ENCODE assay signal across 8 cellular contexts in the genomic region with DNA sequence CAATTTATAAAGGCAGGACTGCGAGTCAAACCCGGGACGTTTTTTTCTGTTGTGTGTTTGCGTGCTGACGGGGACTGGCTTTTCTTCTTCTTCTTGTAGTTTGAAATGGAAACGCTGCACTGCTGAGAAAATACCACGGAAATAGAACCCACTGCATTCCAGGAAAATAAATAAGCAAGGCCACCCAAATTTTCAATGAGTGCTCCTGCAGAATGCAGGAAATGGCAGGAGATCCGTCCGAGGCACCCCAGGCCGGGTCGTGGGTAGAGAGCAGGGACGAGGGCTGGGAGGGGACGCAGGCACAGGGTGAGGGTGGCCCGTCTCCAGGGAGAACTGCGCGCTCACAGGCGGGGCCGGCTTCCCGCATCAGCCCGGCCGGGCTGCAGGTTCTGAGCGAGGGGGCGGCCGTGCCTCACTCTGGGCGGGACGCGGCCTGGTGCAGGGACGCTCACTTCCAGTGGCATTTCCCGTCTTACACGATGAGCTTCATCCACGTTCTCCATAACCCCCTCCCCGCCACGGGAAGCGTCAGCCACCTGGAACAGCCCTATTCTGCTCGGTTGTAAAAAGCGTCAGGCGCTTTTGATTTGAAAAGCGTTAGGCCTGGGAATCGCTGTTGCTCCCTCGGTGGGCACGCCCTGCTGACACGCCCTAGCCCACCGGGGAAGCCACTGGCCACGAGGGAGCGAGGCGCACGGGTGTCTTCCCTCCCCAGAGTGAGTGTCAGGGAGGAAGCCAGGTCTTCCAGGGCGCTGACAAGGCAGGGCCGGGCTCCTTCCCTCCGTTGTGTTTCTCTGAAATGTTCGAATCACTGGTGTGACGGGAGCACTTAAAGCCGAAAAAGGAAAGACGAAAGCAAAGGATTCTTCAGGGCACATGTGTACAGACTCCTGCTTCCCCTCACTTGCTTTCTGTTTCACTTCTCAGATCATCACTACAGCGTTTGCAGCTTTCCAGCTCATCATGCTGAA. TPM values are rescaled to one million over a fixed set of nuclear protein-coding genes. Genes with fewer than 3 reads are reported as not detected.
DNase-seq lines count a peak whose midpoint lies in the region; FAIRE-seq and TF ChIP-seq lines count a peak whose summit lies in the region.

No MANE protein-coding gene starts in this region.

- H2BK20ac ChIP-seq in H1 (ENCODE audit: low read length): 0 out of 2 replicates have a peak overlapping the region, but pooled peaks have one; percentile 52

- no peak for TF ChIP-seq CTCF in GM13977 (IDR thresholded peaks at IDR 0.05; ENCODE audit: extremely low read depth, insufficient read depth, missing control alignments)
- TF ChIP-seq CTCF in NB4 (IDR thresholded peaks at IDR 0.05; ENCODE audit: low read depth, low read length): no peak
- no peak for TF ChIP-seq CTCF in H1 (IDR thresholded peaks at IDR 0.05; ENCODE audit: control extremely low read depth in 1 of 3, insufficient read depth in 1 of 3, low read depth in 1 of 3, low read length in 3 of 3)

- H3K9ac ChIP-seq in H1 (replicated peaks in 1 of 4; ENCODE audit: extremely low read depth in 1 of 4, low read depth in 3 of 4, low read length in 3 of 4) (peak overlapping the region in 1 of 4 experiments; percentile 34; a peak in 1 of 7 replicates), mesendoderm (ENCODE audit: low read length) (peak overlapping the region; percentile 53)

- H4K91ac ChIP-seq in H1 (replicated peaks; ENCODE audit: insufficient read length, low read length): peak overlapping the region; percentile 72

- H3K23me2 ChIP-seq in H1 (ENCODE audit: low read depth, low read length): peaks cover 12% of the 10 kb centered on the region

- TF ChIP-seq EP300 in H1 (IDR thresholded peaks at IDR 0.05; ENCODE audit: borderline replicate concordance in 1 of 2, low read depth in 2 of 2, low read length in 2 of 2): no peak

- H2BK5ac ChIP-seq in H1 (ENCODE audit: low read depth, low read length) (peak overlapping the region; percentile 66; the same call in 1 of the 2 replicates), mesendoderm (ENCODE audit: low read length) (no peak overlapping the region)

- FAIRE-seq in H1 (lab: Jason Lieb, UNC): no peak

- H4K20me1 ChIP-seq in H1 (replicated peaks in 1 of 2; ENCODE audit: control insufficient read depth in 1 of 2, insufficient read depth in 2 of 2, low read length in 2 of 2): peaks cover 0 to 4% of the 10 kb centered on the region in 2 experiments

- H2BK120ac ChIP-seq in H1 (replicated peaks; ENCODE audit: low read depth, low read length): peak overlapping the region; percentile 16
- no peak overlapping the region for H2BK120ac ChIP-seq in mesendoderm (ENCODE audit: low read depth, low read length)

- no peak overlapping the region for H2BK15ac ChIP-seq in H1 (ENCODE audit: low read length)
- no peak overlapping the region for H2BK15ac ChIP-seq in mesendoderm (replicated peaks; ENCODE audit: low read depth)

- WGBS in H1 (ENCODE audit: extremely low coverage in 1 of 2, insufficient coverage in 1 of 2, insufficient read length in 1 of 2, insufficient replicate concordance in 2 of 2, low coverage in 1 of 2, low lambda C conversion rate in 2 of 2, missing lambda C conversion rate in 1 of 2), 2 experiments: 8% methylated on average over 47 of the region's 55 CpGs; no CpG with 5 or more reads in 1 of the 2 experiments
- no CpG with 5 or more reads among the region's 55 CpGs for WGBS in mesendoderm (ENCODE audit: extremely low coverage, insufficient coverage, low lambda C conversion rate)

- no peak overlapping the region for H3K23ac ChIP-seq in H1 (ENCODE audit: insufficient read length)
- H3K23ac ChIP-seq in mesendoderm (ENCODE audit: low read length): no peak overlapping the region

- H3K79me1 ChIP-seq in H1 (ENCODE audit: low read depth, low read length) (no peaks in the 10 kb centered on the region), mesendoderm (ENCODE audit: low read length) (no peaks in the 10 kb centered on the region)

- no peak overlapping the region for H3K4ac ChIP-seq in H1 (replicated peaks; ENCODE audit: insufficient read length, low read depth, low read length)
- H3K4ac ChIP-seq in mesendoderm (ENCODE audit: low read depth, low read length): no peak overlapping the region

- DNase-seq in GM13977 (ENCODE audit: low spot score) (peak; percentile 86), HCEC 1CT (peak; percentile 69), NB4 (ENCODE audit: low read depth) (peak; percentile 76), H1 (ENCODE audit: low read depth in 1 of 2, low spot score in 2 of 2) (peak in 1 of 2 experiments; percentile 75), mesendoderm (peak; percentile 53), DMS79 treated with DMSO at 0.1 percent for 48 hours (lab: John Stamatoyannopoulos, UW) (no peak)
- DNase-seq in activated CD8-positive, alpha-beta memory T cell treated with anti-CD3 and anti-CD28 coated beads for 4 hours (ENCODE audit: low read depth in 2 of 2): peak; percentile 20 to 23
- DNase-seq in stimulated activated CD8-positive, alpha-beta memory T cell treated with anti-CD3 and anti-CD28 coated beads, Interleukin-12 subunit alpha, Interleukin-12 subunit beta, amount 100 ng/mL, for 4 hours (ENCODE audit: low read depth): peak; percentile 42

- no peaks in the 10 kb centered on the region for H3K9me3 ChIP-seq in H1 (ENCODE audit: insufficient read depth in 2 of 2, low read depth in 1 of 2, low read length in 1 of 2)

- TF ChIP-seq RAD21 in H1 (IDR thresholded peaks at IDR 0.05 in 1 of 2, conservative IDR thresholded peaks at IDR 0.05 in 1 of 2; ENCODE audit: low read depth in 2 of 2, low read length in 2 of 2): no peak

- peak overlapping the region; percentile 31 for H4K8ac ChIP-seq in H1 (ENCODE audit: extremely low read depth, insufficient read depth, low read length)
- H4K8ac ChIP-seq in mesendoderm (ENCODE audit: low read depth, low read length): no peak overlapping the region

- H2AK5ac ChIP-seq in H1 (ENCODE audit: low read depth, low read length): no peak overlapping the region
- no peak overlapping the region for H2AK5ac ChIP-seq in mesendoderm (ENCODE audit: low read length)

- POLR2A ChIA-PET in H1 (lab: Charles Lee; ENCODE audit: partially characterized antibody): interaction anchor here (0.5 to 1.7 kb wide), 4 partner anchors 9 to 51 kb away, joined by 3 to 5 read pairs (median 4); partner anchors contain the start of gene EXOC2

- no peak for TF ChIP-seq POLR2A in NB4 (IDR thresholded peaks at IDR 0.05; ENCODE audit: extremely low read depth, insufficient read length)
- peak in 1 of 2 experiments; percentile 41; a peak in 2 of 3 replicates for TF ChIP-seq POLR2A in H1 (IDR thresholded peaks at IDR 0.05; ENCODE audit: control extremely low read depth in 1 of 2, low read depth in 2 of 2, low read length in 2 of 2)

- H3K79me2 ChIP-seq in H1 (ENCODE audit: control insufficient read depth in 1 of 2, insufficient read depth in 2 of 2, low read length in 2 of 2) (no peaks in the 10 kb centered on the region), mesendoderm (ENCODE audit: control insufficient read depth, insufficient read depth, low read length) (no peaks in the 10 kb centered on the region)

- H3K27ac ChIP-seq in H1 (ENCODE audit: low read depth, low read length) (no peak overlapping the region), mesendoderm (ENCODE audit: low read depth, low read length) (no peak overlapping the region)

- CTCF ChIA-PET in H1 (lab: Charles Lee; ENCODE audit: partially characterized antibody): interaction anchor here (0.9 to 2.5 kb wide), 9 partner anchors 11 to 184 kb away, joined by 3 to 11 read pairs (median 3); partner anchors contain the start of gene EXOC2

- H3K27me3 ChIP-seq in H1 (replicated peaks in 1 of 4; ENCODE audit: control insufficient read depth in 3 of 4, extremely low read depth in 1 of 4, insufficient read depth in 3 of 4, low read length in 3 of 4) (peaks cover 0 to 2% (median 0%) of the 10 kb centered on the region in 4 experiments; a peak in 3 of 7 replicates), mesendoderm (ENCODE audit: insufficient read depth, low read length, poor library complexity) (no peaks in the 10 kb centered on the region)

- peak overlapping the region; percentile 82 for H3K18ac ChIP-seq in H1 (ENCODE audit: extremely low read depth, low read length)
- no peak overlapping the region for H3K18ac ChIP-seq in mesendoderm (ENCODE audit: low read length)

- H3K14ac ChIP-seq in H1 (ENCODE audit: insufficient read length): no peak overlapping the region

- H3K36me3 ChIP-seq in H1 (ENCODE audit: control insufficient read depth in 2 of 4, insufficient read depth in 4 of 4, low read length in 3 of 4) (no peaks in the 10 kb centered on the region), mesendoderm (ENCODE audit: control insufficient read depth, insufficient read depth, low read length) (no peaks in the 10 kb centered on the region)

- H3K4me3 ChIP-seq in NB4 (ENCODE audit: low read depth, low read length): peak overlapping the region; percentile 64
- H3K4me3 ChIP-seq in H1 (ENCODE audit: extremely low read depth in 1 of 4, insufficient read depth in 2 of 4, low read depth in 3 of 4, low read length in 4 of 4): peak overlapping the region; percentile 38 to 63 (median 48)
- H3K4me3 ChIP-seq in mesendoderm (ENCODE audit: low read length): peak overlapping the region; percentile 38

- H3K4me1 ChIP-seq in H1 (replicated peaks in 1 of 4; ENCODE audit: control insufficient read depth in 3 of 4, insufficient read depth in 4 of 4, low read length in 3 of 4) (peaks cover 4 to 17% (median 7%) of the 10 kb centered on the region in 4 experiments; a peak in 6 of 7 replicates), mesendoderm (ENCODE audit: control insufficient read depth, low read depth, low read length) (no peaks in the 10 kb centered on the region)

- peak overlapping the region; percentile 16 for H4K5ac ChIP-seq in H1 (ENCODE audit: insufficient read length, low read depth, low read length)
- no peak overlapping the region for H4K5ac ChIP-seq in mesendoderm (ENCODE audit: low read length)

- in situ Hi-C loops in GM13977 (cut with MboI; ENCODE audit: low pct_unique_long_range_greater_than_20kb, low sequenced_read_pairs, unreplicated experiment): no loop called here

- H3K56ac ChIP-seq in H1 (replicated peaks; ENCODE audit: insufficient read length, low read depth, low read length): no peak overlapping the region
- H3K56ac ChIP-seq in mesendoderm (ENCODE audit: low read length): peak overlapping the region; percentile 87

- H3K4me2 ChIP-seq in H1 (ENCODE audit: insufficient read depth in 1 of 2, low read depth in 2 of 2, low read length in 2 of 2) (peak overlapping the region; percentile 75 to 92), mesendoderm (ENCODE audit: low read length) (peak overlapping the region; percentile 22)

- peak overlapping the region; percentile 84; the same call in 1 of the 2 replicates for H2BK12ac ChIP-seq in H1 (ENCODE audit: low read depth, low read length)

- peak overlapping the region; percentile 97 for H2AFZ ChIP-seq in H1 (ENCODE audit: low read length)

RNA-seq across cellular contexts. Expression of gene EXOC2, which starts 17.9 kb away (rescaled TPM):
- total RNA-seq in H1 (2021; fragmentation: NEBNext Ultra II Directional; extraction: Animal tissue kit (Norgen Biotek cat#: 25700)): 44.2 and 44.4 TPM in 2 replicates
- 23.2 and 25.5 TPM in 2 replicates for polyA plus RNA-seq in H1 (2011; rRNA removed)
- polyA plus RNA-seq in H1 (2011; cell fraction: cytosol; rRNA removed): 28.3 TPM
- polyA plus RNA-seq in H1 (2011; cell fraction: nucleus; rRNA removed): 27.7 TPM
- 30.1 to 41.3 TPM (median 33.8 TPM) in 4 replicates for polyA plus RNA-seq in H1 (2012, experiment 1 of 2)
- 2.3 TPM for polyA plus RNA-seq in H1 (2012, experiment 2 of 2)
- polyA plus RNA-seq in H1 (2013, experiment 1 of 2): 26.5 TPM
- polyA plus RNA-seq in H1 (2013, experiment 2 of 2): 25.7 TPM
- 78.4 and 86.5 TPM in 2 replicates for polyA minus RNA-seq in H1 (2011; rRNA and poly(A)+ RNA removed)
- 32.3 TPM for polyA minus RNA-seq in H1 (2011; cell fraction: cytosol; rRNA and poly(A)+ RNA removed)
- 61.7 TPM for polyA minus RNA-seq in H1 (2011; cell fraction: nucleus; rRNA and poly(A)+ RNA removed)
- polyA plus RNA-seq in mesendoderm (2013, experiment 1 of 2): 16.7 TPM
- polyA plus RNA-seq in mesendoderm (2013, experiment 2 of 2): 17.5 TPM

RNA-seq across cellular contexts. Expression of gene HUS1B, which starts 54.0 kb away (rescaled TPM):
- total RNA-seq in H1 (2021; fragmentation: NEBNext Ultra II Directional; extraction: Animal tissue kit (Norgen Biotek cat#: 25700)): 0.48 and 0.75 TPM in 2 replicates
- 1.1 TPM in 2 replicates for polyA plus RNA-seq in H1 (2011; rRNA removed)
- polyA plus RNA-seq in H1 (2011; cell fraction: cytosol; rRNA removed): 0.63 TPM
- polyA plus RNA-seq in H1 (2011; cell fraction: nucleus; rRNA removed): 1.6 TPM
- 0.37 to 0.61 TPM (median 0.52 TPM) in 4 replicates for polyA plus RNA-seq in H1 (2012, experiment 1 of 2)
- polyA plus RNA-seq in H1 (2012, experiment 2 of 2): 0.45 TPM
- polyA plus RNA-seq in H1 (2013, experiment 1 of 2): 0.49 TPM
- polyA plus RNA-seq in H1 (2013, experiment 2 of 2): 0.29 TPM
- 1.2 TPM in 1 of 2 replicates, not detected in the other for polyA minus RNA-seq in H1 (2011; rRNA and poly(A)+ RNA removed)
- 1.2 TPM for polyA minus RNA-seq in H1 (2011; cell fraction: cytosol; rRNA and poly(A)+ RNA removed)
- polyA minus RNA-seq in H1 (2011; cell fraction: nucleus; rRNA and poly(A)+ RNA removed): 8.5 TPM
- 0.69 TPM for polyA plus RNA-seq in mesendoderm (2013, experiment 1 of 2)
- polyA plus RNA-seq in mesendoderm (2013, experiment 2 of 2): 0.60 TPM
